Comparison of ENCODE assay signal across 11 cellular contexts in genomic region chr13:97276862-97277269, GRCh38. TPM values are rescaled to one million over a fixed set of nuclear protein-coding genes. Genes with fewer than 3 reads are reported as not detected.
A peak's percentile ranks its signal among the peaks of the same experiment; 100 is the strongest.
DNase-seq lines count a peak whose midpoint lies in the region; ATAC-seq and TF ChIP-seq lines count a peak whose summit lies in the region.
"Had no signal": no experiment of that assay in that cellular context is flagged by ENCODE, and none has a peak within 500 bp of the region (broad histone marks: within the 10 kb centered on the region; RNA-seq: fewer than 3 reads in every experiment).

No MANE protein-coding gene starts in this region.

- TF ChIP-seq CTCF in glutamatergic neuron (IDR thresholded peaks at IDR 0.05; ENCODE audit: partially characterized antibody, unreplicated experiment), result no peak

- no peak for DNase-seq in effector memory CD8-positive, alpha-beta T cell
- DNase-seq in stimulated activated effector memory CD8-positive, alpha-beta T cell treated with anti-CD3 and anti-CD28 coated beads, Interleukin-12 subunit alpha, Interleukin-12 subunit beta, amount 100 ng/mL, for 72 hours (ENCODE audit: low spot score in 2 of 2), result no peak
- DNase-seq in glutamatergic neuron, result no peak
- no peak for DNase-seq in stimulated activated CD4-positive, alpha-beta T cell treated with anti-CD3 and anti-CD28 coated beads, Interleukin-15, amount 100 ng/mL, for 24 hours
- DNase-seq: COR-L47; naive thymus-derived CD4-positive, alpha-beta T cell; NCI-H2081; stimulated activated CD8-positive, alpha-beta memory T cell treated with anti-CD3 and anti-CD28 coated beads, Interleukin-4, amount 100 ng/mL, for 48 hours had no signal

- H3K4me1 Mint-ChIP-seq in effector memory CD8-positive, alpha-beta T cell (ENCODE audit: low read depth in 2 of 2), result peaks cover 37 to 66% of the 10 kb centered on the region in 2 donors
- H3K4me1 Mint-ChIP-seq in stimulated activated effector memory CD8-positive, alpha-beta T cell treated with anti-CD3 and anti-CD28 coated beads, Interleukin-12 subunit alpha, Interleukin-12 subunit beta, amount 100 ng/mL, for 72 hours, result peaks cover 36% of the 10 kb centered on the region
- H3K4me1 Mint-ChIP-seq in glutamatergic neuron (ENCODE audit: low read depth, unreplicated experiment), result peaks cover 10% of the 10 kb centered on the region

- ATAC-seq in GM18868 (IDR thresholded peaks at IDR 0.05; ENCODE audit: unreplicated experiment) (peak; percentile 48), HG03565 (IDR thresholded peaks at IDR 0.05; ENCODE audit: unreplicated experiment) (peak; percentile 44), GM19023 (IDR thresholded peaks at IDR 0.05; ENCODE audit: unreplicated experiment) (no peak)
- no peak for ATAC-seq in effector memory CD8-positive, alpha-beta T cell (replicated peaks)
- ATAC-seq in stimulated activated effector memory CD8-positive, alpha-beta T cell treated with anti-CD3 and anti-CD28 coated beads, Interleukin-12 subunit alpha, Interleukin-12 subunit beta, amount 100 ng/mL, for 72 hours, result peak; percentile 96
- ATAC-seq: naive thymus-derived CD4-positive, alpha-beta T cell had no signal

- H3K27me3 Mint-ChIP-seq in effector memory CD8-positive, alpha-beta T cell, result no peaks in the 10 kb centered on the region
- H3K27me3 Mint-ChIP-seq in glutamatergic neuron (ENCODE audit: unreplicated experiment), result no peaks in the 10 kb centered on the region
- H3K27me3 Mint-ChIP-seq: naive thymus-derived CD4-positive, alpha-beta T cell had no signal

- peak overlapping the region in 1 of 2 donors; percentile 9 for H3K4me3 Mint-ChIP-seq in effector memory CD8-positive, alpha-beta T cell
- H3K4me3 Mint-ChIP-seq in stimulated activated effector memory CD8-positive, alpha-beta T cell treated with anti-CD3 and anti-CD28 coated beads, Interleukin-12 subunit alpha, Interleukin-12 subunit beta, amount 100 ng/mL, for 72 hours, result peak overlapping the region; percentile 5
- no peak overlapping the region for H3K4me3 Mint-ChIP-seq in glutamatergic neuron (ENCODE audit: unreplicated experiment)

- peak overlapping the region; percentile 1 to 59 for H3K27ac Mint-ChIP-seq in effector memory CD8-positive, alpha-beta T cell
- peak overlapping the region; percentile 3 for H3K27ac Mint-ChIP-seq in stimulated activated effector memory CD8-positive, alpha-beta T cell treated with anti-CD3 and anti-CD28 coated beads, Interleukin-12 subunit alpha, Interleukin-12 subunit beta, amount 100 ng/mL, for 72 hours
- no peak overlapping the region for H3K27ac Mint-ChIP-seq in glutamatergic neuron (ENCODE audit: unreplicated experiment)

- no peaks in the 10 kb centered on the region for H3K9me3 Mint-ChIP-seq in effector memory CD8-positive, alpha-beta T cell
- H3K9me3 Mint-ChIP-seq in stimulated activated effector memory CD8-positive, alpha-beta T cell treated with anti-CD3 and anti-CD28 coated beads, Interleukin-12 subunit alpha, Interleukin-12 subunit beta, amount 100 ng/mL, for 72 hours, result no peaks in the 10 kb centered on the region
- H3K9me3 Mint-ChIP-seq in glutamatergic neuron (ENCODE audit: unreplicated experiment), result no peaks in the 10 kb centered on the region

- H3K36me3 Mint-ChIP-seq in effector memory CD8-positive, alpha-beta T cell (ENCODE audit: insufficient read depth), result peaks cover 36% of the 10 kb centered on the region
- peaks cover 24% of the 10 kb centered on the region for H3K36me3 Mint-ChIP-seq in stimulated activated effector memory CD8-positive, alpha-beta T cell treated with anti-CD3 and anti-CD28 coated beads, Interleukin-12 subunit alpha, Interleukin-12 subunit beta, amount 100 ng/mL, for 72 hours
- H3K36me3 Mint-ChIP-seq in glutamatergic neuron (ENCODE audit: unreplicated experiment), result peaks cover 5% of the 10 kb centered on the region

RNA-seq across cellular contexts. Expression of gene MBNL2, which starts 54.7 kb away (rescaled TPM):
- 12.4 TPM for total RNA-seq in glutamatergic neuron (ENCODE audit: unreplicated experiment)

Comparison
In these comparisons a context has a peak if more than half of its experiments do, and no peak if none do; other contexts are left out.
1. ATAC-seq: peak in GM18868 (single experiment), HG03565 (single experiment) and stimulated activated effector memory CD8-positive, alpha-beta T cell treated with anti-CD3 and anti-CD28 coated beads, Interleukin-12 subunit alpha, Interleukin-12 subunit beta, amount 100 ng/mL, for 72 hours (single experiment); none in effector memory CD8-positive, alpha-beta T cell (single experiment) and GM19023 (single experiment).